10 cellular contexts compared by ENCODE assay signal in the genomic region with DNA sequence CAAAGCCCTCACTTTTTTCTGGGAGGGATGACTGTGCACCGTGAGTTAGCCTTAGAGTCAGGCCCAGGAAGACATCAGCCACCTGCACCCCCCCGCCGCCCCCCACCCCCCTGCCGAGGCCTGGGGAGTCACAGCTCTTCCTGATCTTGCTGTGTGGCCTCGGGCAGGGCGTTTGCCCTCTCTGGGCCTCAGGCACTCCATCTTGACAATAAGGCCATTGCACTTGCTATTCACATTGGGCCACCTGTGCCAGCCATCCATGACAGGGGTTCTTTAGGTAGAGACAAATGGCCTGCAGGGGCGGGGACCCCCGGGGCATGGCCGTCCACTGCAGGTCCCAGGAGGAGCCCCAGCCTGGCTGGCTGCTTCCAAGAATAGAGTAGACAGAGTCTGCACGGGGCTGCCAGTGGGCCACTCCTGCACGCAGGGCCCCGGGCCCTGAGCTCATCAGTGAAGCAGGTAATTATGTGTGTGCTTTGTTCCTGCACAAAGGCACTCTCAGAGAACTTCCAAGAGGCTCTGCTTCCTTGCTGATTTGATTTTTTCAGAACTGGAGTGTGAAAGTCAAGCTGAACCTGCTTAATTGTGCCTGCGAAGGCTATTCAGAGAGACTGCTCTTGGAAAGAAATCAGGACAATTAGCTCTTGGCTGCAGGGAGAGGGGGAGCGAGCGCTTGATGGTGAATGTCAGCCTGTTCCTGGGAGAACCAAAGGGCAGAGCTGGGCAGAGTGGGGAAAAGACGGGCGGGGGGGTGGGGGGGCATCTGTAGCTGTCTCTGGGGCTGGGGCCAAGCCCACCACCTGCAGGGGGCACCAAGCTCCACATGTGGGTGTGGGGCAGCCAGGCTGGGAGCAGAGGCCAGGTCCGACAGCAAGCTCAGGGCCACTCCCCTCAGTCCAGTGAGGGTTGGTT. TPM values are rescaled to one million over a fixed set of nuclear protein-coding genes. Genes with fewer than 3 reads are reported as not detected.
DNase-seq lines count a peak whose midpoint lies in the region; ATAC-seq and TF ChIP-seq lines count a peak whose summit lies in the region.
"Had no signal": no experiment of that assay in that cellular context is flagged by ENCODE, and none has a peak within 500 bp of the region (broad histone marks: within the 10 kb centered on the region; RNA-seq: fewer than 3 reads in every experiment).

No MANE protein-coding gene starts in this region.

- H3K27ac Mint-ChIP-seq in type B pancreatic cell: peak overlapping the region; percentile 55

- intact Hi-C loops in Right ventricle myocardium superior (cut with DNase I) (no loop called here), cardiac septum (cut with DNase I) (no loop called here)

- no peak overlapping the region for H3K4me3 Mint-ChIP-seq in type B pancreatic cell
- H3K4me3 Mint-ChIP-seq: activated CD4-positive, alpha-beta memory T cell treated with anti-CD3 and anti-CD28 coated beads, Interleukin-2, amount 10 ng/mL, durations not matched to agents 7 days and 5 days had no signal

- H3K4me1 Mint-ChIP-seq in type B pancreatic cell (ENCODE audit: unreplicated experiment): peaks cover 27% of the 10 kb centered on the region

- no peak for DNase-seq in Right ventricle myocardium superior
- DNase-seq in cardiac septum (ENCODE audit: low spot score): no peak
- DNase-seq in NCI-H345 treated with DMSO at 0.1 percent for 48 hours (lab: John Stamatoyannopoulos, UW; ENCODE audit: unreplicated experiment): peak; percentile 92
- DNase-seq in globus pallidus (ENCODE audit: low spot score): peak; percentile 29
- no peak for DNase-seq in type B pancreatic cell (ENCODE audit: extremely low spot score, unreplicated experiment)
- no peak for DNase-seq in activated CD8-positive, alpha-beta memory T cell treated with anti-CD3 and anti-CD28 coated beads, Interleukin-2, amount 50 U/mL, for 48 hours
- DNase-seq: activated CD4-positive, alpha-beta memory T cell treated with anti-CD3 and anti-CD28 coated beads, Interleukin-2, amount 10 ng/mL, durations not matched to agents 7 days and 5 days; central memory CD4-positive, alpha-beta T cell had no signal

- TF ChIP-seq CTCF in type B pancreatic cell (conservative IDR thresholded peaks at IDR 0.05): peak; percentile 58

- H3K9me3 Mint-ChIP-seq in type B pancreatic cell: no peaks in the 10 kb centered on the region
- H3K9me3 Mint-ChIP-seq: activated CD4-positive, alpha-beta memory T cell treated with anti-CD3 and anti-CD28 coated beads, Interleukin-2, amount 10 ng/mL, durations not matched to agents 7 days and 5 days had no signal

- peak; percentile 76 for ATAC-seq in Right ventricle myocardium superior (ENCODE audit: poor library complexity)
- ATAC-seq in HG03196 (IDR thresholded peaks at IDR 0.05; ENCODE audit: unreplicated experiment): no peak
- no peak for ATAC-seq in HG03175 (IDR thresholded peaks at IDR 0.05; ENCODE audit: unreplicated experiment)

- H3K27me3 Mint-ChIP-seq in type B pancreatic cell: no peaks in the 10 kb centered on the region
- H3K27me3 Mint-ChIP-seq: activated CD4-positive, alpha-beta memory T cell treated with anti-CD3 and anti-CD28 coated beads, Interleukin-2, amount 10 ng/mL, durations not matched to agents 7 days and 5 days had no signal

- H3K36me3 Mint-ChIP-seq in type B pancreatic cell: no peaks in the 10 kb centered on the region

RNA-seq across cellular contexts. Expression of a gene that starts 40.3 kb away (rescaled TPM):
- total RNA-seq in Right ventricle myocardium superior (1.9 TPM), cardiac septum (0.35 TPM), type B pancreatic cell (ENCODE audit: low replicate concordance) (50.7 and 109 TPM in 2 replicates)

Comparison
In these comparisons a context has a peak if more than half of its experiments do, and no peak if none do; other contexts are left out.
1. DNase-seq: peak in NCI-H345 treated with DMSO at 0.1 percent for 48 hours (single experiment) and globus pallidus (single experiment); none in Right ventricle myocardium superior (single experiment), cardiac septum (single experiment), type B pancreatic cell (single experiment) and activated CD8-positive, alpha-beta memory T cell treated with anti-CD3 and anti-CD28 coated beads, Interleukin-2, amount 50 U/mL, for 48 hours (single experiment).
2. RNA of a gene that starts 40.3 kb away (total RNA-seq): 50.7 to 109 TPM in type B pancreatic cell; 1.9 TPM in Right ventricle myocardium superior (single experiment) and 0.35 TPM in cardiac septum (single experiment); every median in the first group is over 10 times any median in the second.